ENCODE assay signal across 9 cellular contexts in genomic region chr4:174222266-174222872, GRCh38.
DNase-seq lines count a peak whose midpoint lies in the region; ATAC-seq lines count a peak whose summit lies in the region.
"Had no signal": no experiment of that assay in that cellular context is flagged by ENCODE, and none has a peak within 500 bp of the region (broad histone marks: within the 10 kb centered on the region; RNA-seq: fewer than 3 reads in every experiment).

No MANE protein-coding gene starts in this region.

- no peak overlapping the region for H3K9ac ChIP-seq in SK-N-MC (ENCODE audit: insufficient read length)

- no peaks in the 10 kb centered on the region for H3K36me3 ChIP-seq in SK-N-MC (ENCODE audit: insufficient read depth, low read length)

- no peaks in the 10 kb centered on the region for H3K9me3 ChIP-seq in SK-N-MC (ENCODE audit: low read depth, low read length)

- peak; percentile 74 for ATAC-seq in GM18907 (IDR thresholded peaks at IDR 0.05; ENCODE audit: unreplicated experiment)
- peak; percentile 79 for ATAC-seq in HG03095 (IDR thresholded peaks at IDR 0.05; ENCODE audit: unreplicated experiment)

- no peak overlapping the region for H3K4me3 ChIP-seq in SK-N-MC
- H3K4me3 ChIP-seq: skin epidermis had no signal

- DNase-seq in D341Med (ENCODE audit: low spot score) (peak; percentile 43), SK-N-MC (ENCODE audit: low read depth, low spot score) (no peak), inferior parietal cortex (ENCODE audit: extremely low spot score) (peak; percentile 20), NCI-H1930 (lab: John Stamatoyannopoulos, UW) (no peak)
- no peak for DNase-seq in stimulated activated CD4-positive, alpha-beta T cell treated with anti-CD3 and anti-CD28 coated beads, Interleukin-1b, Interleukin-23, amount 100 ng/mL, for 48 hours
- DNase-seq in activated naive CD4-positive, alpha-beta T cell treated with anti-CD3 and anti-CD28 coated beads, Interleukin-2, amount 50 U/mL, for 16 hours, result no peak

- 0 out of 2 replicates have a peak overlapping the region, but pooled peaks have one; percentile 9 for H3K27ac ChIP-seq in SK-N-MC
- H3K27ac ChIP-seq: skin epidermis had no signal

Comparison
In these comparisons a context has a peak if more than half of its experiments do, and no peak if none do; other contexts are left out.
1. DNase-seq: peak in D341Med (single experiment) and inferior parietal cortex (single experiment); none in SK-N-MC (single experiment), stimulated activated CD4-positive, alpha-beta T cell treated with anti-CD3 and anti-CD28 coated beads, Interleukin-1b, Interleukin-23, amount 100 ng/mL, for 48 hours (single experiment), NCI-H1930 (0 of 2) and activated naive CD4-positive, alpha-beta T cell treated with anti-CD3 and anti-CD28 coated beads, Interleukin-2, amount 50 U/mL, for 16 hours (single experiment).